In the genomic region with DNA sequence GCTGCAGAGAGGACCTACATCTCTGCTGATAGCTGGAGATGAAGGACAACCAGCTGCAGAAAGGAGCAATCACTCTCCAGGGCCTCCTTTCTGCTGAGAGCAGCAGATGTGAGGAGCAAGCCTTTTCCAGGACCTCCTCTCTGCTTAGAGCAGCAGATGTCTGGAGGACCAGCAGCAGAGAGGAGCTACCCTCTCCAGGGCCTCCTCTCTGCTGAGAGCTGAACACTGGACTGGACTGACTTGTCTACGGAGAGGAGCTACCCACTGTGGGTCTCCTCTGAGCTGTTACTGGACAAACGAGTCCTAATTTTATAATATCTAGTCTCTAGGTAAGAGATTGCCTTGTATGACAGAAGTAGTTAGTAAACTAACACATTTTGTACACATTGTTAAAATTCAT, we compare ENCODE assay signal across 24 cellular contexts. TPM values are rescaled to one million over a fixed set of nuclear protein-coding genes. Genes with fewer than 3 reads are reported as not detected.
"Had no signal": no experiment of that assay in that cellular context is flagged by ENCODE, and none has a peak within 500 bp of the region (broad histone marks: within the 10 kb centered on the region; RNA-seq: fewer than 3 reads in every experiment).

No MANE protein-coding gene starts in this region.

- FAIRE-seq: endothelial cell of umbilical vein, islet of Langerhans, keratinocyte had no signal

- H3K4me3 ChIP-seq: coronary artery, dorsolateral prefrontal cortex, esophagus muscularis mucosa, gastrocnemius medialis, heart right ventricle, left lung, lower lobe of right lung, mucosa of descending colon had no signal

- H3K27ac ChIP-seq: coronary artery, dorsolateral prefrontal cortex, esophagus muscularis mucosa, foreskin keratinocyte, gastrocnemius medialis, heart right ventricle, left lung, lower lobe of right lung had no signal

- H3K9me3 ChIP-seq: esophagus muscularis mucosa, gastrocnemius medialis, heart right ventricle, lower lobe of right lung, mucosa of descending colon had no signal

- H3K36me3 ChIP-seq: esophagus muscularis mucosa, gastrocnemius medialis, heart right ventricle, left lung, lower lobe of right lung had no signal

- ATAC-seq: foreskin keratinocyte; gastrocnemius medialis; heart right ventricle; left cardiac atrium; left lung; left ventricle myocardium superior; lower lobe of right lung; naive thymus-derived CD8-positive, alpha-beta T cell had no signal

- DNase-seq: dermis blood vessel endothelial cell; dorsolateral prefrontal cortex; effector CD4-positive, alpha-beta T cell; effector memory CD4-positive, alpha-beta T cell; foreskin keratinocyte; gastrocnemius medialis; glutamatergic neuron; head of caudate nucleus; heart right ventricle; hippocampal formation; left cardiac atrium; left lung; left ventricle myocardium superior; lower lobe of right lung; mesenchymal stem cell; mucosa of descending colon; naive B cell; naive thymus-derived CD8-positive, alpha-beta T cell had no signal

RNA-seq across cellular contexts. Expression of gene FLT1, which starts 40.8 kb away (rescaled TPM):
- total RNA-seq: foreskin keratinocyte, myocyte had no signal
- polyA plus RNA-seq: foreskin keratinocyte had no signal
